ENCODE assay signal across 7 cellular contexts in genomic region chr4:78395642-78396041, GRCh38.
"Had no signal": no experiment of that assay in that cellular context is flagged by ENCODE, and none has a peak within 500 bp of the region (broad histone marks: within the 10 kb centered on the region; RNA-seq: fewer than 3 reads in every experiment).

No MANE protein-coding gene starts in this region.

- H3K27ac ChIP-seq: HL-60, KMS-11 had no signal

- H3K4me2 ChIP-seq: KMS-11 had no signal

- ATAC-seq: HepG2 had no signal

- H3K9ac ChIP-seq: KMS-11 had no signal

- DNase-seq: IMR-90, KBM-7, KG1 had no signal

- FAIRE-seq: HepG2, HTR-8/SVneo had no signal
